In the genomic region with DNA sequence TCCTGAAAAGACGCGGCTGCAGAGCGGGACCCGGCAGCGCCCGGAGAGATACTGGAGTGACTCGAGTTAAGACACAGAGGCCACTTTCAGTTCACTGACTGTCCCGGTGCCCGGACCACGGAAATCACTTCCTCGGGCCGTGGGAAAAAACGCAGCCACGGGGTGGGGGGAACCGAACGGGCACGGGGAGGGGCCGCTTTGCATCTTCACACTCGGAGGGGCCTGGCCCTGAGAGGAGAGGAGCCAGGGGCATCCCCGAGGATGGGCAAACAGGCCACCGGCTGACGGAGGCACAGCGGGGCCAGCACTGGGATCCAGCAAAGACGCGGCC, we compare ENCODE assay signal across 22 cellular contexts.
DNase-seq lines count a peak whose midpoint lies in the region; ATAC-seq and TF ChIP-seq lines count a peak whose summit lies in the region.
"Had no signal": no experiment of that assay in that cellular context is flagged by ENCODE, and none has a peak within 500 bp of the region (broad histone marks: within the 10 kb centered on the region; RNA-seq: fewer than 3 reads in every experiment).

No MANE protein-coding gene starts in this region.

- TF ChIP-seq EP300 in stomach (IDR thresholded peaks at IDR 0.05) = no peak

- H3K36me3 ChIP-seq in stomach (no peaks in the 10 kb centered on the region), endodermal cell (ENCODE audit: control insufficient read depth, insufficient read depth, low read length) (no peaks in the 10 kb centered on the region)
- H3K36me3 ChIP-seq: esophagus muscularis mucosa, gastrocnemius medialis, Peyer's patch had no signal

- CTCF ChIA-PET in RWPE1 (lab: Yijun Ruan, JAX) = interaction anchor here (0.6 kb wide), 1 partner anchor 12 kb away, joined by 4 read pairs; no protein-coding TSS in a partner anchor

- intact Hi-C loops in stomach (cut with DNase I; ENCODE audit: low total_unique reads) = no loop called here

- no peak overlapping the region for H3K4me3 ChIP-seq in stomach
- no peak overlapping the region for H3K4me3 ChIP-seq in endodermal cell (ENCODE audit: low read length)
- H3K4me3 ChIP-seq: esophagus muscularis mucosa, gastrocnemius medialis, Peyer's patch had no signal

- H3K27ac ChIP-seq in RWPE1 (peak overlapping the region; percentile 71), stomach (no peak overlapping the region), endodermal cell (ENCODE audit: low read depth, low read length) (no peak overlapping the region)
- H3K27ac ChIP-seq: esophagus muscularis mucosa, gastrocnemius medialis, HL-60, Peyer's patch had no signal

- no peak overlapping the region for H3K27ac Mint-ChIP-seq in activated naive CD8-positive, alpha-beta T cell treated with anti-CD3 and anti-CD28 coated beads, Interleukin-2, amount 50 U/mL, for 24 hours
- no peak overlapping the region for H3K27ac Mint-ChIP-seq in activated naive CD8-positive, alpha-beta T cell treated with anti-CD3 and anti-CD28 coated beads for 36 hours
- H3K27ac Mint-ChIP-seq in endodermal cell = no peak overlapping the region
- H3K27ac Mint-ChIP-seq: CD4-positive, alpha-beta memory T cell had no signal

- no peak for ATAC-seq in activated naive CD8-positive, alpha-beta T cell treated with anti-CD3 and anti-CD28 coated beads, Interleukin-2, amount 50 U/mL, for 24 hours
- ATAC-seq: gastrocnemius medialis had no signal

- H3K9me3 Mint-ChIP-seq in activated naive CD8-positive, alpha-beta T cell treated with anti-CD3 and anti-CD28 coated beads, Interleukin-2, amount 50 U/mL, for 24 hours = no peaks in the 10 kb centered on the region
- no peaks in the 10 kb centered on the region for H3K9me3 Mint-ChIP-seq in activated naive CD8-positive, alpha-beta T cell treated with anti-CD3 and anti-CD28 coated beads for 36 hours
- no peaks in the 10 kb centered on the region for H3K9me3 Mint-ChIP-seq in endodermal cell

- no peaks in the 10 kb centered on the region for H3K36me3 Mint-ChIP-seq in activated naive CD8-positive, alpha-beta T cell treated with anti-CD3 and anti-CD28 coated beads, Interleukin-2, amount 50 U/mL, for 24 hours (ENCODE audit: low read depth)
- no peaks in the 10 kb centered on the region for H3K36me3 Mint-ChIP-seq in activated naive CD8-positive, alpha-beta T cell treated with anti-CD3 and anti-CD28 coated beads for 36 hours
- no peaks in the 10 kb centered on the region for H3K36me3 Mint-ChIP-seq in endodermal cell (ENCODE audit: low read depth)
- H3K36me3 Mint-ChIP-seq: CD4-positive, alpha-beta memory T cell had no signal

- H3K9me3 ChIP-seq in stomach = no peaks in the 10 kb centered on the region
- no peaks in the 10 kb centered on the region for H3K9me3 ChIP-seq in endodermal cell (ENCODE audit: control insufficient read depth, low read length)
- H3K9me3 ChIP-seq: esophagus muscularis mucosa, gastrocnemius medialis, Peyer's patch had no signal

- H3K4me3 Mint-ChIP-seq in activated naive CD8-positive, alpha-beta T cell treated with anti-CD3 and anti-CD28 coated beads, Interleukin-2, amount 50 U/mL, for 24 hours = no peak overlapping the region
- H3K4me3 Mint-ChIP-seq in activated naive CD8-positive, alpha-beta T cell treated with anti-CD3 and anti-CD28 coated beads for 36 hours = no peak overlapping the region
- no peak overlapping the region for H3K4me3 Mint-ChIP-seq in endodermal cell
- H3K4me3 Mint-ChIP-seq: CD4-positive, alpha-beta memory T cell had no signal

- H3K4me1 ChIP-seq in stomach (peaks cover 32 to 58% (median 56%) of the 10 kb centered on the region in 4 donors), endodermal cell (ENCODE audit: control insufficient read depth, insufficient read depth, low read length) (peaks cover 6% of the 10 kb centered on the region)

- POLR2A ChIA-PET in RWPE1 (lab: Yijun Ruan, JAX; ENCODE audit: low non-redundant PET) = no interaction called here

- TF ChIP-seq CTCF in RWPE1 (conservative IDR thresholded peaks at IDR 0.05; ENCODE audit: low read depth) (no peak), stomach (IDR thresholded peaks at IDR 0.05) (no peak), endodermal cell (conservative IDR thresholded peaks at IDR 0.05) (no peak), GM10266 (IDR thresholded peaks at IDR 0.05; ENCODE audit: control insufficient read depth, insufficient read depth, low read depth, missing control alignments) (no peak)

- peak; percentile 1 for DNase-seq in activated naive CD8-positive, alpha-beta T cell treated with anti-CD3 and anti-CD28 coated beads, Interleukin-2, amount 50 U/mL, for 24 hours
- no peak for DNase-seq in activated naive CD8-positive, alpha-beta T cell treated with anti-CD3 and anti-CD28 coated beads for 36 hours
- DNase-seq in RWPE1 (ENCODE audit: low spot score) (no peak), iPS-NIHi11 (ENCODE audit: low spot score) (peak; percentile 6), stomach (peak; percentile 23), endodermal cell (no peak), GM10266 (ENCODE audit: extremely low spot score) (no peak), HT-29 (ENCODE audit: low spot score) (no peak)
- DNase-seq: activated effector memory CD4-positive, alpha-beta T cell treated with anti-CD3 and anti-CD28 coated beads, Interleukin-2, amount 50 U/mL, for 16 hours; amygdala; DMS53; effector CD4-positive, alpha-beta T cell; GF-D8; IMR-90; NCI-H1417; NK-92 treated with Interleukin-12 subunit alpha and Interleukin-12 subunit beta, amount 100 ng/mL, for 24 hours; T-helper 9 cell had no signal

- H3K27me3 Mint-ChIP-seq in activated naive CD8-positive, alpha-beta T cell treated with anti-CD3 and anti-CD28 coated beads, Interleukin-2, amount 50 U/mL, for 24 hours = no peaks in the 10 kb centered on the region
- H3K27me3 Mint-ChIP-seq in activated naive CD8-positive, alpha-beta T cell treated with anti-CD3 and anti-CD28 coated beads for 36 hours = peaks cover 4% of the 10 kb centered on the region
- H3K27me3 Mint-ChIP-seq in endodermal cell (ENCODE audit: insufficient read depth) = no peaks in the 10 kb centered on the region

- no peak for TF ChIP-seq POLR2A in stomach (IDR thresholded peaks at IDR 0.05)

- H3K27me3 ChIP-seq in stomach = peaks cover 0 to 60% (median 22%) of the 10 kb centered on the region in 3 donors
- H3K27me3 ChIP-seq in endodermal cell (ENCODE audit: control insufficient read depth, insufficient read depth, low read length, poor library complexity, severe bottlenecking) = no peaks in the 10 kb centered on the region
- H3K27me3 ChIP-seq: Peyer's patch had no signal

- H3K4me1 Mint-ChIP-seq in activated naive CD8-positive, alpha-beta T cell treated with anti-CD3 and anti-CD28 coated beads, Interleukin-2, amount 50 U/mL, for 24 hours = peaks cover 4% of the 10 kb centered on the region
- peaks cover 3% of the 10 kb centered on the region for H3K4me1 Mint-ChIP-seq in activated naive CD8-positive, alpha-beta T cell treated with anti-CD3 and anti-CD28 coated beads for 36 hours
- H3K4me1 Mint-ChIP-seq in endodermal cell = peaks cover 17% of the 10 kb centered on the region

- no peak overlapping the region for H3K9ac ChIP-seq in endodermal cell (ENCODE audit: extremely low read depth, low read length, poor library complexity, severe bottlenecking)

- 87 to 95% (median 89%) methylated on average over 23 to 25 of the region's 25 CpGs for WGBS in stomach, 5 donors
- WGBS in endodermal cell (ENCODE audit: insufficient coverage in 1 of 2, insufficient read length in 1 of 2), 2 experiments = 94 to 96% methylated on average over 22 to 25 of the region's 25 CpGs

Comparison
In these comparisons a context has a peak if more than half of its experiments do, and no peak if none do; other contexts are left out.
1. DNase-seq: peak in activated naive CD8-positive, alpha-beta T cell treated with anti-CD3 and anti-CD28 coated beads, Interleukin-2, amount 50 U/mL, for 24 hours (single experiment), iPS-NIHi11 (single experiment) and stomach (single experiment); none in activated naive CD8-positive, alpha-beta T cell treated with anti-CD3 and anti-CD28 coated beads for 36 hours (single experiment), RWPE1 (single experiment), endodermal cell (single experiment), GM10266 (single experiment) and HT-29 (single experiment).